In genomic region chr14:78725086-78725485, GRCh38 we compare ENCODE assay signal across 2 cellular contexts.
TF ChIP-seq lines count a peak whose summit lies in the region.

No MANE protein-coding gene starts in this region.

TF ChIP-seq in neural cell, 6 proteins besides CTCF, POLR2A, EP300 and RAD21 (continued from another document):
- TF ChIP-seq EZH2 (IDR thresholded peaks at IDR 0.05; ENCODE audit: borderline replicate concordance, insufficient read depth, low read length, poor library complexity, severe bottlenecking) (no peak), SMC3 (conservative IDR thresholded peaks at IDR 0.05; ENCODE audit: poor library complexity) (no peak), REST (IDR thresholded peaks at IDR 0.05; ENCODE audit: borderline replicate concordance) (no peak)

TF ChIP-seq in HepG2, 621 proteins besides CTCF, POLR2A, EP300 and RAD21 (continued from another document):
- TF ChIP-seq ZNF558 (CRISPR knock-in tag; IDR thresholded peaks at IDR 0.05; ENCODE audit: borderline replicate concordance) (no peak), MXI1 (IDR thresholded peaks at IDR 0.05; ENCODE audit: borderline replicate concordance, low read depth, low read length) (no peak), ZNF232 (CRISPR knock-in tag; IDR thresholded peaks at IDR 0.05; ENCODE audit: borderline replicate concordance) (no peak), JDP2 (CRISPR knock-in tag; IDR thresholded peaks at IDR 0.05; ENCODE audit: borderline replicate concordance) (no peak)
